Comparison of ENCODE assay signal across 8 cellular contexts in genomic region chr13:23378009-23378632, GRCh38. TPM values are rescaled to one million over a fixed set of nuclear protein-coding genes. Genes with fewer than 3 reads are reported as not detected.
DNase-seq lines count a peak whose midpoint lies in the region; ATAC-seq lines count a peak whose summit lies in the region.

No MANE protein-coding gene starts in this region.

- peaks cover under 1% of the 10 kb centered on the region for H3K36me3 Mint-ChIP-seq in IgD-negative memory B cell

- peak; percentile 13 to 35 for DNase-seq in activated CD8-positive, alpha-beta memory T cell treated with anti-CD3 and anti-CD28 coated beads for 1 hour (ENCODE audit: extremely low read depth in 1 of 2, low read depth in 1 of 2)
- DNase-seq in activated CD8-positive, alpha-beta memory T cell treated with anti-CD3 and anti-CD28 coated beads, Interleukin-2, amount 50 U/mL, for 48 hours: no peak
- DNase-seq in activated CD4-positive, alpha-beta T cell treated with anti-CD3 and anti-CD28 coated beads, Interleukin-2, amount 50 U/mL, for 48 hours: peak; percentile 62 to 74
- DNase-seq in epidermal melanocyte (ENCODE audit: insufficient read length, low spot score) (peak; percentile 79), skeletal muscle cell (ENCODE audit: low read depth) (peak; percentile 96), SW480 (ENCODE audit: low spot score) (no peak)

- peaks cover 0 to 2% (median 0%) of the 10 kb centered on the region in 3 donors for H3K9me3 Mint-ChIP-seq in IgD-negative memory B cell

- H3K4me1 Mint-ChIP-seq in IgD-negative memory B cell: peaks cover 29 to 45% (median 33%) of the 10 kb centered on the region in 3 donors

- H3K4me3 Mint-ChIP-seq in IgD-negative memory B cell: peak overlapping the region; percentile 21 to 90 (median 74)

- peak overlapping the region; percentile 92 to 97 (median 97) for H3K27ac Mint-ChIP-seq in IgD-negative memory B cell

- H3K27me3 Mint-ChIP-seq in IgD-negative memory B cell: no peaks in the 10 kb centered on the region

- H3K4me3 ChIP-seq in skeletal muscle cell (ENCODE audit: low read depth, low read length): no peak overlapping the region

- ATAC-seq in HG02623 (IDR thresholded peaks at IDR 0.05; ENCODE audit: unreplicated experiment): no peak

RNA-seq across cellular contexts. Expression of gene SACS, which starts 55.4 kb away (rescaled TPM):
- polyA plus RNA-seq in IgD-negative memory B cell: 4.2 TPM

Comparison
In these comparisons a context has a peak if more than half of its experiments do, and no peak if none do; other contexts are left out.
1. DNase-seq: peak in activated CD8-positive, alpha-beta memory T cell treated with anti-CD3 and anti-CD28 coated beads for 1 hour (2 of 2), activated CD4-positive, alpha-beta T cell treated with anti-CD3 and anti-CD28 coated beads, Interleukin-2, amount 50 U/mL, for 48 hours (2 of 2), epidermal melanocyte (single experiment) and skeletal muscle cell (single experiment); none in activated CD8-positive, alpha-beta memory T cell treated with anti-CD3 and anti-CD28 coated beads, Interleukin-2, amount 50 U/mL, for 48 hours (single experiment) and SW480 (single experiment).